8 cellular contexts compared by ENCODE assay signal in the genomic region with DNA sequence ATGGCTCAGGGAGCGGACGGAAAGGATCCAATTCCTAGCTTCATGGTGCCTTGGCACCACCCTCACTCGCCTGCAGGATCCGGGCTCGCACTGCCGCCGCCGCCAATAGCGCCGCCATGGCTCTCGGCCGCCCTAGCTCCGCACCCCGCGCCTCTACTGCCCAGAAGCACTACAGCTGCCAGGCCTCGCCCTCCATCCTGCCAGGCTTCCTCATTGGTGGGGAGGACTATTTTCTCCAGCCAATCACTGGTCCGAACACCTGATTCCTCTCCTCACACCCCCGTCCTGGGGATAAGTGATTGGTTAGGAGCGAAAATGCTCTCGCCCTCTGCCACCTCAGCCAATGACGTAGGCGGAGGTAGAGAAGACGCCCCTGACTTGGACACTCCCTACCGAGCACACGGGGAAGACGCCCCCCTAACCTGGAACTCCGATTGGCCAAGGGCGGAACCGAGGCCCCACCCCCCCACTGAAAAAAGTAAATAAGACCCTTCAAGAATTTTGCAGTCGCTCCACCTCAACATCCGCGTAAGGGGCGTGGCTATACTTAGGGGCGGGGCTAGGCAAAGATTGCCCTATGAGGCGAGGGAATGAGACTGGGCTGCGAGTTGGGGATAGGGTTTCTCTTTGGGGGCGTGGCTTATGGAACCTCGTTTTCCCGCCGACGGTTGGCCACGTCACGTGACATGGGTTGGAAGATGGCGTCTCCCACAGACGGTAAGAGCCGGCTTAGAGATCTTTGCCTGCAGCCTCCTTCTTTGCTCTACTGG. TPM values are rescaled to one million over a fixed set of nuclear protein-coding genes. Genes with fewer than 3 reads are reported as not detected.
DNase-seq lines count a peak whose midpoint lies in the region; ATAC-seq and TF ChIP-seq lines count a peak whose summit lies in the region.

Gene ALDH6A1, minus strand, starts transcription at position 177 of the 770 bp plus-strand sequence. Its CDS starts 59 bp downstream, at position 118.
A gene with protein sequence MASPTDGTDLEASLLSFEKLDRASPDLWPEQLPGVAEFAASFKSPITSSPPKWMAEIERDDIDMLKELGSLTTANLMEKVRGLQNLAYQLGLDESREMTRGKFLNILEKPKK (plus strand): TSS at position 680 of the 770 bp plus-strand sequence. CDS start 19 bp downstream, at position 699.

- DNase-seq in NCI-H187 (lab: John Stamatoyannopoulos, UW): peak; percentile 100
- peak; percentile 98 to 100 (median 100) for DNase-seq in T-helper 2 cell
- peak; percentile 98 for DNase-seq in left ventricle myocardium superior
- DNase-seq in prostate gland (ENCODE audit: low spot score): peak; percentile 100

- intact Hi-C loops in left ventricle myocardium superior (cut with micrococcal nuclease): no loop called here
- intact Hi-C loops in prostate gland (cut with DNase I): no loop called here

- TF ChIP-seq POLR2A in prostate gland (IDR thresholded peaks at IDR 0.05): peak; percentile 98

- H3K4me3 ChIP-seq in prostate gland (peak within 1 kb of the TSS; percentile 64 to 92), urinary bladder (ENCODE audit: low read depth, low read length) (peak within 1 kb of the TSS; percentile 64)

- no peaks in the 10 kb centered on the region for H3K9me3 ChIP-seq in prostate gland

- TF ChIP-seq CTCF in prostate gland (IDR thresholded peaks at IDR 0.05): peak in 2 of 4 experiments; percentile 24 to 31

- under 1% methylated on average over 46 of the region's 46 CpGs for WGBS in prostate gland
- under 1% methylated on average over 46 of the region's 46 CpGs for WGBS in urinary bladder

- no peaks in the 10 kb centered on the region for H3K27me3 ChIP-seq in prostate gland (replicated peaks; ENCODE audit: insufficient read depth)

- peak within 1 kb of the TSS; percentile 90 for H3K27ac ChIP-seq in angular gyrus (ENCODE audit: low read depth, low read length)
- peak within 1 kb of the TSS; percentile 93 to 94 for H3K27ac ChIP-seq in prostate gland
- peak within 1 kb of the TSS; percentile 67 for H3K27ac ChIP-seq in urinary bladder (ENCODE audit: low read depth)

- ATAC-seq in GM18499 (IDR thresholded peaks at IDR 0.05; ENCODE audit: insufficient read depth, unreplicated experiment): peak; percentile 82
- ATAC-seq in HG02943 (IDR thresholded peaks at IDR 0.05; ENCODE audit: low read depth, unreplicated experiment): peak; percentile 94
- peak; percentile 97 for ATAC-seq in left ventricle myocardium superior

- H3K4me1 ChIP-seq in prostate gland (replicated peaks) (no peaks in the 10 kb centered on the region), urinary bladder (ENCODE audit: insufficient read depth) (no peaks in the 10 kb centered on the region)

- H3K36me3 ChIP-seq in prostate gland (no peaks in the 10 kb centered on the region), urinary bladder (ENCODE audit: insufficient read depth) (no peaks in the 10 kb centered on the region)

RNA-seq across cellular contexts. Expression of gene ALDH6A1, which starts in this region (rescaled TPM):
- total RNA-seq in left ventricle myocardium superior (59.8 TPM), prostate gland (10 to 100 TPM; 78.2 to 85.8 TPM), urinary bladder (48.3 TPM)
- 24.8 TPM for polyA plus RNA-seq in urinary bladder

RNA-seq across cellular contexts. Expression of the second gene that starts in this region (rescaled TPM):
- total RNA-seq in left ventricle myocardium superior (6.9 TPM), prostate gland (1 to 10 TPM; 7.8 to 8.1 TPM), urinary bladder (17.5 TPM)
- 11.8 TPM for polyA plus RNA-seq in urinary bladder

Comparison
In these comparisons a context has a peak if more than half of its experiments do, and no peak if none do; other contexts are left out.
1. Peak in every context shown above with its lines: DNase-seq, ATAC-seq, H3K4me3 ChIP-seq and H3K27ac ChIP-seq.